8 cellular contexts compared by ENCODE assay signal in genomic region chr15:50910426-50910795, GRCh38. TPM values are rescaled to one million over a fixed set of nuclear protein-coding genes. Genes with fewer than 3 reads are reported as not detected.
A peak's percentile ranks its signal among the peaks of the same experiment; 100 is the strongest.
DNase-seq lines count a peak whose midpoint lies in the region; ATAC-seq and TF ChIP-seq lines count a peak whose summit lies in the region.
"Not testable (repeated sequence)": the region's sequence is repeated elsewhere in the genome, so short reads cannot be mapped to it uniquely, and the experiment has no call there.

No MANE protein-coding gene starts in this region.

- BruUV-seq in HCT116 (replicated peaks; lab: Mats Ljungman, UMichigan), result not testable (repeated sequence)

- H3K4me3 ChIP-seq in BLaER1 treated with 17β-estradiol and CSF1 and Interleukin-3, amounts not matched to agents 10 nM and 100 nM, result peak overlapping the region in 7 of 10 experiments; percentile 36 to 99 (median 89); a peak in 8 of 20 replicates
- H3K4me3 ChIP-seq in HCT116 (replicated peaks in 1 of 2; ENCODE audit: low read depth in 1 of 2, low read length in 2 of 2); choroid plexus epithelial cell (ENCODE audit: low read depth, low read length): not testable (repeated sequence)
- H3K4me3 ChIP-seq in SK-N-SH (ENCODE audit: low read depth in 2 of 2, low read length in 1 of 2), result peak overlapping the region in 1 of 2 experiments; percentile 95; a peak in 2 of 4 replicates

- not testable (repeated sequence) for H3K9me3 Mint-ChIP-seq in activated naive CD4-positive, alpha-beta T cell treated with anti-CD3 and anti-CD28 coated beads, Interleukin-2, amount 10 ng/mL, durations not matched to agents 7 days and 5 days; nephron progenitor cell; type B pancreatic cell

- H3K4me1 ChIP-seq in BLaER1 treated with 17β-estradiol and CSF1 and Interleukin-3, amounts not matched to agents 10 nM and 100 nM, result peaks cover 43 to 58% (median 52%) of the 10 kb centered on the region in 10 experiments
- H3K4me1 ChIP-seq in HCT116 (ENCODE audit: control insufficient read depth in 1 of 2, insufficient read depth in 2 of 2, low read length in 2 of 2) (peaks cover 10 to 21% of the 10 kb centered on the region in 2 experiments; a peak in 3 of 4 replicates), SK-N-SH (ENCODE audit: control insufficient read depth in 1 of 2, insufficient read depth in 2 of 2, low read depth in 1 of 2, low read length in 1 of 2) (peaks cover 7 to 11% of the 10 kb centered on the region in 2 experiments; a peak in 2 of 4 replicates), foreskin keratinocyte (peaks cover 13% of the 10 kb centered on the region)

- peak overlapping the region; percentile 19 for H3K27ac Mint-ChIP-seq in activated naive CD4-positive, alpha-beta T cell treated with anti-CD3 and anti-CD28 coated beads, Interleukin-2, amount 10 ng/mL, durations not matched to agents 7 days and 5 days
- H3K27ac Mint-ChIP-seq in nephron progenitor cell, result not testable (repeated sequence)
- peak overlapping the region; percentile 57 for H3K27ac Mint-ChIP-seq in type B pancreatic cell

- TF ChIP-seq CTCF in HCT116 (IDR thresholded peaks at IDR 0.05 in 2 of 3, conservative IDR thresholded peaks at IDR 0.05 in 1 of 3; ENCODE audit: borderline replicate concordance in 1 of 3, insufficient read depth in 1 of 3, low read depth in 2 of 3, low read length in 2 of 3); SK-N-SH (IDR thresholded peaks at IDR 0.05); choroid plexus epithelial cell (conservative IDR thresholded peaks at IDR 0.05; ENCODE audit: low read depth, low read length); foreskin keratinocyte (conservative IDR thresholded peaks at IDR 0.05); nephron progenitor cell (IDR thresholded peaks at IDR 0.05); type B pancreatic cell (conservative IDR thresholded peaks at IDR 0.05): not testable (repeated sequence)

- RAD21 ChIA-PET in HCT116 (lab: Charles Lee; ENCODE audit: low non-redundant PET in 1 of 2, low total read pairs in 2 of 2, uncharacterized antibody in 2 of 2, unreplicated experiment in 2 of 2), result not testable (repeated sequence)

- intact Hi-C loops in HCT116 (cut with micrococcal nuclease), result not testable (repeated sequence)

- TF ChIP-seq POLR2A in HCT116 (IDR thresholded peaks at IDR 0.05; ENCODE audit: borderline replicate concordance, extremely low read depth, insufficient read depth, insufficient read length), result not testable (repeated sequence)

- H3K27me3 Mint-ChIP-seq in activated naive CD4-positive, alpha-beta T cell treated with anti-CD3 and anti-CD28 coated beads, Interleukin-2, amount 10 ng/mL, durations not matched to agents 7 days and 5 days; nephron progenitor cell (ENCODE audit: low read depth, poor library complexity); type B pancreatic cell: not testable (repeated sequence)

- TF ChIP-seq RAD21 in HCT116 (IDR thresholded peaks at IDR 0.05; ENCODE audit: low read depth); SK-N-SH (IDR thresholded peaks at IDR 0.05; ENCODE audit: low read length): not testable (repeated sequence)

- not testable (repeated sequence) for H3K9me2 ChIP-seq in HCT116 (ENCODE audit: insufficient read depth); SK-N-SH

- not testable (repeated sequence) for TF ChIP-seq EP300 in SK-N-SH (IDR thresholded peaks at IDR 0.05; ENCODE audit: borderline replicate concordance in 1 of 2, low read depth in 1 of 2, low read length in 1 of 2)

- peak overlapping the region; percentile 88 for H3K4me3 Mint-ChIP-seq in activated naive CD4-positive, alpha-beta T cell treated with anti-CD3 and anti-CD28 coated beads, Interleukin-2, amount 10 ng/mL, durations not matched to agents 7 days and 5 days
- H3K4me3 Mint-ChIP-seq in nephron progenitor cell (peak overlapping the region; percentile 90), type B pancreatic cell (peak overlapping the region; percentile 75)

- not testable (repeated sequence) for H3K9me3 ChIP-seq in BLaER1 treated with 17β-estradiol and CSF1 and Interleukin-3, amounts not matched to agents 10 nM and 100 nM (replicated peaks in 1 of 11); HCT116 (ENCODE audit: control insufficient read depth in 1 of 2, insufficient read depth in 1 of 2, low read depth in 1 of 2, low read length in 2 of 2); SK-N-SH

- CTCF ChIA-PET in HCT116 (lab: Charles Lee), result not testable (repeated sequence)
- CTCF ChIA-PET in SK-N-SH (lab: Yijun Ruan, JAX), result interaction anchor here (1.7 kb wide), 1 partner anchor 236 kb away, joined by 7 read pairs; no protein-coding TSS in a partner anchor
- CTCF ChIA-PET in activated naive CD4-positive, alpha-beta T cell treated with anti-CD3 and anti-CD28 coated beads, Interleukin-2, amount 10 ng/mL, durations not matched to agents 7 days and 5 days (lab: Charles Lee), result interaction anchor here (1.8 kb wide), 1 partner anchor 63 kb away, joined by 4 read pairs; no protein-coding TSS in a partner anchor

- peaks cover 20 to 41% (median 32%) of the 10 kb centered on the region in 11 experiments for H3K36me3 ChIP-seq in BLaER1 treated with 17β-estradiol and CSF1 and Interleukin-3, amounts not matched to agents 10 nM and 100 nM
- H3K36me3 ChIP-seq in HCT116 (ENCODE audit: control insufficient read depth in 1 of 2, insufficient read depth in 2 of 2, low read length in 2 of 2), result not testable (repeated sequence)
- H3K36me3 ChIP-seq in SK-N-SH (replicated peaks in 1 of 2; ENCODE audit: control insufficient read depth in 1 of 2, insufficient read depth in 2 of 2, low read length in 1 of 2), result peaks cover 23 to 39% of the 10 kb centered on the region in 2 experiments

- ATAC-seq in HCT116, result not testable (repeated sequence)
- ATAC-seq in foreskin keratinocyte, result peak; percentile 68

- peak overlapping the region in 9 of 11 experiments; percentile 89 to 99 (median 94); a peak in 9 of 22 replicates for H3K9ac ChIP-seq in BLaER1 treated with 17β-estradiol and CSF1 and Interleukin-3, amounts not matched to agents 10 nM and 100 nM
- H3K9ac ChIP-seq in HCT116 (ENCODE audit: low read length); SK-N-SH: not testable (repeated sequence)

- H3K79me2 ChIP-seq in HCT116 (ENCODE audit: insufficient read depth, low read length), result peaks cover 21% of the 10 kb centered on the region
- peaks cover 26% of the 10 kb centered on the region for H3K79me2 ChIP-seq in SK-N-SH (ENCODE audit: insufficient read depth)

- DNase-seq in HCT116 (ENCODE audit: low read depth, low spot score); SK-N-SH; activated naive CD4-positive, alpha-beta T cell treated with anti-CD3 and anti-CD28 coated beads, Interleukin-2, amount 10 ng/mL, durations not matched to agents 7 days and 5 days; nephron progenitor cell; type B pancreatic cell (ENCODE audit: extremely low spot score, unreplicated experiment): not testable (repeated sequence)
- DNase-seq in choroid plexus epithelial cell (ENCODE audit: low read depth), result peak; percentile 91
- DNase-seq in foreskin keratinocyte, result peak; percentile 96 to 97

- H4K20me1 ChIP-seq in BLaER1 treated with 17β-estradiol and CSF1 and Interleukin-3, amounts not matched to agents 10 nM and 100 nM, result peaks cover 0 to 19% (median 0%) of the 10 kb centered on the region in 11 experiments; a peak in 4 of 22 replicates
- H4K20me1 ChIP-seq in HCT116 (ENCODE audit: insufficient read depth); SK-N-SH (ENCODE audit: insufficient read depth): not testable (repeated sequence)

- H3K4me2 ChIP-seq in BLaER1 treated with 17β-estradiol and CSF1 and Interleukin-3, amounts not matched to agents 10 nM and 100 nM, result peak overlapping the region; percentile 76 to 98 (median 87)
- peak overlapping the region; percentile 98 for H3K4me2 ChIP-seq in HCT116 (ENCODE audit: low read length)
- peak overlapping the region; percentile 79 for H3K4me2 ChIP-seq in SK-N-SH

- WGBS in SK-N-SH (ENCODE audit: low lambda C conversion rate), result 34% methylated on average over 3 of the region's 3 CpGs

- not testable (repeated sequence) for H2AFZ ChIP-seq in HCT116 (ENCODE audit: low read depth, low read length, poor library complexity, severe bottlenecking); SK-N-SH (ENCODE audit: low read depth)

- POLR2A ChIA-PET in HCT116 (lab: Charles Lee); SK-N-SH (lab: Yijun Ruan, JAX): not testable (repeated sequence)

- peaks cover 21% of the 10 kb centered on the region for H3K36me3 Mint-ChIP-seq in activated naive CD4-positive, alpha-beta T cell treated with anti-CD3 and anti-CD28 coated beads, Interleukin-2, amount 10 ng/mL, durations not matched to agents 7 days and 5 days
- peaks cover 17% of the 10 kb centered on the region for H3K36me3 Mint-ChIP-seq in nephron progenitor cell (ENCODE audit: low read depth)
- H3K36me3 Mint-ChIP-seq in type B pancreatic cell, result not testable (repeated sequence)

- H3K27ac ChIP-seq in BLaER1 treated with 17β-estradiol and CSF1 and Interleukin-3, amounts not matched to agents 10 nM and 100 nM, result peak overlapping the region in 10 of 11 experiments; percentile 72 to 97 (median 94); a peak in 15 of 22 replicates
- not testable (repeated sequence) for H3K27ac ChIP-seq in HCT116 (ENCODE audit: low read depth, low read length)
- H3K27ac ChIP-seq in SK-N-SH (ENCODE audit: low read depth in 2 of 2, low read length in 1 of 2) (peak overlapping the region; percentile 2 to 70; a peak in 3 of 4 replicates), foreskin keratinocyte (peak overlapping the region; percentile 43)

- H3F3A ChIP-seq in SK-N-SH (replicated peaks; ENCODE audit: insufficient read depth), result peaks cover 23% of the 10 kb centered on the region

- H3K27me3 ChIP-seq in BLaER1 treated with 17β-estradiol and CSF1 and Interleukin-3, amounts not matched to agents 10 nM and 100 nM; HCT116 (ENCODE audit: insufficient read depth, low read length); SK-N-SH (ENCODE audit: insufficient read depth); foreskin keratinocyte: not testable (repeated sequence)

- peaks cover 24% of the 10 kb centered on the region for H3K4me1 Mint-ChIP-seq in activated naive CD4-positive, alpha-beta T cell treated with anti-CD3 and anti-CD28 coated beads, Interleukin-2, amount 10 ng/mL, durations not matched to agents 7 days and 5 days
- peaks cover 22% of the 10 kb centered on the region for H3K4me1 Mint-ChIP-seq in nephron progenitor cell
- not testable (repeated sequence) for H3K4me1 Mint-ChIP-seq in type B pancreatic cell (ENCODE audit: unreplicated experiment)

RNA-seq across cellular contexts. Expression of gene AP4E1, which starts 1.9 kb away (rescaled TPM):
- total RNA-seq in HCT116 (2021; ENCODE audit: unreplicated experiment), result 10.1 TPM
- 1.8 and 2.1 TPM in 2 replicates for polyA plus RNA-seq in HCT116 (2012)
- 1.6 and 2.0 TPM in 2 replicates for polyA plus RNA-seq in SK-N-SH (2012; rRNA removed)
- 2.5 and 3.1 TPM in 2 replicates for polyA plus RNA-seq in SK-N-SH (2012; cell fraction: cytosol; rRNA removed)
- 1.4 and 2.5 TPM in 2 replicates for polyA plus RNA-seq in SK-N-SH (2012; cell fraction: nucleus; rRNA removed)
- 12.8 and 13.1 TPM in 2 replicates for total RNA-seq in foreskin keratinocyte
- polyA plus RNA-seq in foreskin keratinocyte, result 2.5 and 3.2 TPM in 2 replicates
- 7.8 and 10.1 TPM in 2 replicates for total RNA-seq in type B pancreatic cell (ENCODE audit: low replicate concordance)
